In the genomic region with DNA sequence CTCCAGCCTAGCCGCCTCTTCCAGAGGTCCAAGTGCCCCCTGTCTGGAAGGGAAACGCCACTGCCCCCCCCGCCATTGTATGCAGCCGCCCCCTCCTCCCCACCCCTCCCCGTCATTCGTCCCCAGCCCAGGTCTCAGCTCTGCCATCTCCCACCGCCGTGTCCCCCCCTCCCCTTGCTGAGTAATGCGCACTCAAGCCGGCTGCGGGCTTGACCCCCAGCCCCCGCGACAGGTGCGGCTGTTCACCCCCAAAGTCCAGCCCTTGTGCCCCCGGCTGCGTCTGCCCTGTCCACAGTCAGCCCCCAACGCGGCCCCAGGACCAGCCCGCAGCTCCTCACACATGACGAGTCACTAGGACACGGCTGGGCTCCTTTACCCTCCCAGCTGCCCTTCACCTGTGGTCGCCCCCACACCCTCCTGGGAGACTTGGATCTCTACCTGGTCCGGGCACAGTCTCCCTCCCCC, we compare ENCODE assay signal across 8 cellular contexts. TPM values are rescaled to one million over a fixed set of nuclear protein-coding genes. Genes with fewer than 3 reads are reported as not detected.
DNase-seq lines count a peak whose midpoint lies in the region; ATAC-seq and TF ChIP-seq lines count a peak whose summit lies in the region.

No MANE protein-coding gene starts in this region.

- H3K4me1 ChIP-seq in IMR-90 (ENCODE audit: control insufficient read depth, insufficient read depth, low read length) (peaks cover 5% of the 10 kb centered on the region; the same call in 1 of the 2 replicates), right cardiac atrium (ENCODE audit: control insufficient read depth, insufficient read depth, low read length) (peaks cover 6% of the 10 kb centered on the region)

- CTCF ChIA-PET in IMR-90 (lab: Yijun Ruan, JAX) = interaction anchor here (1.0 to 1.5 kb wide), 2 partner anchors 284 to 286 kb away, joined by 4 to 5 read pairs; no protein-coding TSS in a partner anchor

- no peak overlapping the region for H2AK5ac ChIP-seq in IMR-90 (ENCODE audit: low read depth, low read length)

- H3K9me3 ChIP-seq in IMR-90 (ENCODE audit: control insufficient read depth, insufficient read depth, low read length) = no peaks in the 10 kb centered on the region
- H3K9me3 ChIP-seq in right cardiac atrium (ENCODE audit: control insufficient read depth, low read length) = no peaks in the 10 kb centered on the region

- POLR2A ChIA-PET in IMR-90 (lab: Charles Lee; ENCODE audit: unreplicated experiment) = no interaction called here

- no peak overlapping the region for H2BK20ac ChIP-seq in IMR-90 (ENCODE audit: low read depth, low read length)

- H3K18ac ChIP-seq in IMR-90 (ENCODE audit: low read depth, low read length) = no peak overlapping the region

- H2BK5ac ChIP-seq in IMR-90 (ENCODE audit: low read depth, low read length, poor library complexity, severe bottlenecking) = no peak overlapping the region

- H3K27me3 Mint-ChIP-seq in activated T-cell treated with anti-CD3 and anti-CD28 coated beads, Interleukin-2, amount 50 U/mL, for 24 hours = peaks cover 53% of the 10 kb centered on the region

- ATAC-seq in IMR-90 (ENCODE audit: low read depth) (0 out of 2 replicates have a peak, but pooled peaks have one; percentile 13), right cardiac atrium (peak; percentile 27 to 34), GM21619 (IDR thresholded peaks at IDR 0.05; ENCODE audit: unreplicated experiment) (no peak), GM21786 (IDR thresholded peaks at IDR 0.05; ENCODE audit: unreplicated experiment) (no peak), HG02763 (IDR thresholded peaks at IDR 0.05; ENCODE audit: unreplicated experiment) (no peak), GM18858 (IDR thresholded peaks at IDR 0.05; ENCODE audit: unreplicated experiment) (no peak)

- no peak overlapping the region for H4K5ac ChIP-seq in IMR-90 (ENCODE audit: low read depth, low read length)

- H3K14ac ChIP-seq in IMR-90 (replicated peaks; ENCODE audit: low read depth, low read length) = 0 out of 2 replicates have a peak overlapping the region, but pooled peaks have one; percentile 27

- WGBS in IMR-90 (ENCODE audit: extremely low coverage in 2 of 2, insufficient read length in 1 of 2), 2 experiments = 0% methylated on average over 2 of the region's 23 CpGs; no CpG with 5 or more reads in 1 of the 2 experiments
- WGBS in right cardiac atrium = under 1% methylated on average over 23 of the region's 23 CpGs

- H3K27ac Mint-ChIP-seq in activated T-cell treated with anti-CD3 and anti-CD28 coated beads, Interleukin-2, amount 50 U/mL, for 24 hours = no peak overlapping the region

- H3K36me3 Mint-ChIP-seq in activated T-cell treated with anti-CD3 and anti-CD28 coated beads, Interleukin-2, amount 50 U/mL, for 24 hours (ENCODE audit: low read depth) = no peaks in the 10 kb centered on the region

- no peak overlapping the region for H3K27ac ChIP-seq in IMR-90 (ENCODE audit: insufficient read depth, low read length)
- peak overlapping the region; percentile 50 for H3K27ac ChIP-seq in right cardiac atrium (ENCODE audit: low read length)

- no peaks in the 10 kb centered on the region for H3K36me3 ChIP-seq in IMR-90 (ENCODE audit: control insufficient read depth, insufficient read depth, low read length)

- TF ChIP-seq RAD21 in IMR-90 (IDR thresholded peaks at IDR 0.05; ENCODE audit: low read length) = no peak

- no peak for DNase-seq in IMR-90
- peak; percentile 42 for DNase-seq in activated T-cell treated with anti-CD3 and anti-CD28 coated beads, Interleukin-2, amount 50 U/mL, for 24 hours
- DNase-seq in right cardiac atrium = peak; percentile 42 to 79 (median 76)
- no peak for DNase-seq in skeletal muscle cell (ENCODE audit: low read depth)

- H4K20me1 ChIP-seq in IMR-90 (ENCODE audit: insufficient read depth, low read length) = peaks cover 4% of the 10 kb centered on the region; the same call in 1 of the 2 replicates

- H3K27me3 ChIP-seq in IMR-90 (ENCODE audit: control insufficient read depth, insufficient read depth, low read length) = peaks cover 11% of the 10 kb centered on the region
- H3K27me3 ChIP-seq in right cardiac atrium (ENCODE audit: control insufficient read depth, insufficient read depth) = no peaks in the 10 kb centered on the region

- peak overlapping the region; percentile 91 for H2AFZ ChIP-seq in IMR-90 (replicated peaks; ENCODE audit: low read length, poor library complexity)

- no peak overlapping the region; the same call in 1 of the 2 replicates for H2BK120ac ChIP-seq in IMR-90 (ENCODE audit: low read depth, low read length)

- peaks cover 33% of the 10 kb centered on the region for H3K4me1 Mint-ChIP-seq in activated T-cell treated with anti-CD3 and anti-CD28 coated beads, Interleukin-2, amount 50 U/mL, for 24 hours (ENCODE audit: low read depth)

- no peak overlapping the region for H3K23ac ChIP-seq in IMR-90 (ENCODE audit: low read depth, low read length)

- no peak for TF ChIP-seq CTCF in IMR-90 (conservative IDR thresholded peaks at IDR 0.05; ENCODE audit: low read depth, low read length)

- no peaks in the 10 kb centered on the region for H3K9me3 Mint-ChIP-seq in activated T-cell treated with anti-CD3 and anti-CD28 coated beads, Interleukin-2, amount 50 U/mL, for 24 hours

- no peak overlapping the region; the same call in 1 of the 2 replicates for H3K4ac ChIP-seq in IMR-90 (ENCODE audit: low read depth, low read length)

- peak overlapping the region; percentile 73 for H3K4me2 ChIP-seq in IMR-90 (ENCODE audit: low read depth, low read length)

- H3K4me3 ChIP-seq in IMR-90 (ENCODE audit: insufficient read depth, low read depth, low read length) = peak overlapping the region; percentile 85
- peak overlapping the region; percentile 71 for H3K4me3 ChIP-seq in right cardiac atrium (ENCODE audit: low read length)
- H3K4me3 ChIP-seq in skeletal muscle cell (ENCODE audit: low read depth, low read length) = peak overlapping the region; percentile 60

- H3K9ac ChIP-seq in IMR-90 (ENCODE audit: low read depth, low read length) = peak overlapping the region; percentile 59; the same call in 1 of the 2 replicates

- H4K8ac ChIP-seq in IMR-90 (ENCODE audit: low read depth in 2 of 2, low read length in 2 of 2) = no peak overlapping the region

- no TSS peak for BruUV-seq in IMR-90 (replicated peaks; lab: Mats Ljungman, UMichigan)

- H3K4me3 Mint-ChIP-seq in activated T-cell treated with anti-CD3 and anti-CD28 coated beads, Interleukin-2, amount 50 U/mL, for 24 hours = peak overlapping the region; percentile 58

- H4K91ac ChIP-seq in IMR-90 (ENCODE audit: insufficient read depth, low read depth, low read length) = no peak overlapping the region

- no peak for TF ChIP-seq POLR2A in IMR-90 (IDR thresholded peaks at IDR 0.05; ENCODE audit: low read depth, low read length)

- H3K79me1 ChIP-seq in IMR-90 (ENCODE audit: low read depth in 1 of 2, low read length in 2 of 2) = peaks cover 0 to 8% of the 10 kb centered on the region in 2 experiments; a peak in 1 of 4 replicates

- in situ Hi-C loops in IMR-90 (cut with MboI; ENCODE audit: low sequenced_read_pairs) = loop anchor here (25.0 kb wide), 1 partner anchor 772 kb away; a partner anchor contains a TSS

- dilution Hi-C loops in IMR-90 (cut with HindIII; ENCODE audit: low sequenced_read_pairs, unreplicated experiment) = loop anchor here (25.0 kb wide), 1 partner anchor 272 kb away; no protein-coding TSS in a partner anchor

- H2BK15ac ChIP-seq in IMR-90 (ENCODE audit: low read depth, low read length) = 0 out of 3 replicates have a peak overlapping the region, but pooled peaks have one; percentile 27

- H3K56ac ChIP-seq in IMR-90 (ENCODE audit: extremely low read depth, insufficient read depth, low read length) = no peak overlapping the region

- intact Hi-C loops in IMR-90 (cut with micrococcal nuclease) = no loop called here
- intact Hi-C loops in right cardiac atrium (cut with DNase I) = loop anchor here in 1 of 4 donors (5.0 kb wide), 2 partner anchors 42 to 167 kb away; a partner anchor contains a TSS

- no peaks in the 10 kb centered on the region for H3K9me1 ChIP-seq in IMR-90 (ENCODE audit: insufficient read depth, low read length)

- H2AK9ac ChIP-seq in IMR-90 (replicated peaks; ENCODE audit: low read depth, low read length, poor library complexity) = peak overlapping the region; percentile 58

TF ChIP-seq in IMR-90, 13 proteins besides CTCF, POLR2A, EP300 and RAD21 (continues in another document):
- TF ChIP-seq, protein P1, sequence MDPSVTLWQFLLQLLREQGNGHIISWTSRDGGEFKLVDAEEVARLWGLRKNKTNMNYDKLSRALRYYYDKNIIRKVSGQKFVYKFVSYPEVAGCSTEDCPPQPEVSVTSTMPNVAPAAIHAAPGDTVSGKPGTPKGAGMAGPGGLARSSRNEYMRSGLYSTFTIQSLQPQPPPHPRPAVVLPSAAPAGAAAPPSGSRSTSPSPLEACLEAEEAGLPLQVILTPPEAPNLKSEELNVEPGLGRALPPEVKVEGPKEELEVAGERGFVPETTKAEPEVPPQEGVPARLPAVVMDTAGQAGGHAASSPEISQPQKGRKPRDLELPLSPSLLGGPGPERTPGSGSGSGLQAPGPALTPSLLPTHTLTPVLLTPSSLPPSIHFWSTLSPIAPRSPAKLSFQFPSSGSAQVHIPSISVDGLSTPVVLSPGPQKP (IDR thresholded peaks at IDR 0.05; ENCODE audit: borderline replicate concordance, low read depth, low read length) = no peak
- TF ChIP-seq, protein P2, sequence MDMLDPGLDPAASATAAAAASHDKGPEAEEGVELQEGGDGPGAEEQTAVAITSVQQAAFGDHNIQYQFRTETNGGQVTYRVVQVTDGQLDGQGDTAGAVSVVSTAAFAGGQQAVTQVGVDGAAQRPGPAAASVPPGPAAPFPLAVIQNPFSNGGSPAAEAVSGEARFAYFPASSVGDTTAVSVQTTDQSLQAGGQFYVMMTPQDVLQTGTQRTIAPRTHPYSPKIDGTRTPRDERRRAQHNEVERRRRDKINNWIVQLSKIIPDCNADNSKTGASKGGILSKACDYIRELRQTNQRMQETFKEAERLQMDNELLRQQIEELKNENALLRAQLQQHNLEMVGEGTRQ (IDR thresholded peaks at IDR 0.05; ENCODE audit: low read depth, low read length) = no peak
- TF ChIP-seq MAZ (IDR thresholded peaks at IDR 0.05; ENCODE audit: borderline replicate concordance, low read depth, low read length) (no peak), RFX5 (IDR thresholded peaks at IDR 0.05; ENCODE audit: low read depth, low read length) (no peak), RCOR1 (IDR thresholded peaks at IDR 0.05; ENCODE audit: insufficient replicate concordance, low read length) (no peak), BHLHE40 (IDR thresholded peaks at IDR 0.05; ENCODE audit: low read depth, low read length) (no peak), SMC3 (IDR thresholded peaks at IDR 0.05; ENCODE audit: low read depth, low read length) (no peak), FOS (IDR thresholded peaks at IDR 0.05; ENCODE audit: low read depth, low read length) (no peak), CEBPB (IDR thresholded peaks at IDR 0.05; ENCODE audit: low read depth, low read length) (no peak), CHD1 (IDR thresholded peaks at IDR 0.05; ENCODE audit: low read depth, low read length) (no peak)

RNA-seq across cellular contexts. Expression of a gene that starts 0.6 kb away (rescaled TPM):
- total RNA-seq in IMR-90 (2012; rRNA removed) (2.2 and 2.5 TPM in 2 replicates), right cardiac atrium (10 to 100 TPM; 56.4 to 86.8 (median 84.5) TPM)
- polyA plus RNA-seq in IMR-90 (2012; rRNA removed) (6.8 and 8.5 TPM in 2 replicates), right cardiac atrium (70.6 TPM)
- polyA plus RNA-seq in IMR-90 (2012; cell fraction: cytosol; rRNA removed) = 3.7 and 19.8 TPM in 2 replicates
- 7.0 and 7.6 TPM in 2 replicates for polyA plus RNA-seq in IMR-90 (2012; cell fraction: nucleus; rRNA removed; ENCODE audit: low replicate concordance)

Comparison
In these comparisons a context has a peak if more than half of its experiments do, and no peak if none do; other contexts are left out.
1. ATAC-seq: peak in IMR-90 (single experiment) and right cardiac atrium (2 of 2); none in GM21619 (single experiment), GM21786 (single experiment), HG02763 (single experiment) and GM18858 (single experiment).
2. DNase-seq: peak in activated T-cell treated with anti-CD3 and anti-CD28 coated beads, Interleukin-2, amount 50 U/mL, for 24 hours (single experiment) and right cardiac atrium (3 of 3); none in IMR-90 (single experiment) and skeletal muscle cell (single experiment).
3. RNA of a gene that starts 0.6 kb away (total RNA-seq): 56.4 to 86.8 TPM in right cardiac atrium; 2.2 to 2.5 TPM in IMR-90; every median in the first group is over 10 times any median in the second.
4. Peak in every context shown above with its lines, with median percentiles within 50 percentile points of each other: H3K4me3 ChIP-seq.